In the genomic region with DNA sequence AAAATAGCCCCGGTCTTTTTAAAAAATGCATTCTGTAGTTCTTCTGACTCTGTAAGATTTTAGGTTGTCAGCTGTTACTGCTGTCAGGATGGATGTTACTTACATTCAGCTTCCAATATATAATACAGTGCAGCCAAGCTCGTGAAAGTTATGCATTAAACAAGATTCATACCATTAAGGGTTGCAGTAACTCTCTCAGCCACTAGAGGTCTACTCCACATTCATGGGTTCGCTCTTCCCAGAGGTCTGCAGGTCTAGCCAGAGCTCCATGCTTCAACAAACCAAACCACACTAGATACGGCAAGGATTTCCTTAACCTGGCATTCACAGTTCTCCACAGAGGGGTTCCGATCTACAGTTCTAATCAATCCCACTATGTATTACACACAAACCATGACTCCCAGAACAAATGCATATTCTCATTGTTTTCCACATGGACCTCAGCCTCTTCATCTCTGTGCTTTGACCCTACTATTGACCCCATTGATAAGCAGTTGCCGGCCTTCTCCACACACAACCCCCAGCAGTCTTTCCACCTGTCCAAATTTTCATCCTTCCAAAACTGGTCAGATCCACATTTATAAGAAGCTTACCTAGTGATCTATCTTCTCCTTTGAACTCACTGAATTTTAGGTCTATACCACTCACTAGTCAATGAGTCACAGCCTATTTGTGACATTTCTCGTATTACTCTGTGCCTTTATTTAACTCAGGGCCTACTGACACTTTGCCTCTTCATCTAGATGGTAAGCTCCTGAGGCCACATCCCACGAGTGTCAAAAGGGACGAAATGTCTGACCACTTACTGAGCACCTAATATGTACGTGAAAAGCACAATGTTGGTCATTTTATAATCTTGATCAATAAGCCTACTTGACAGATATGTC, we compare ENCODE assay signal across 8 cellular contexts. TPM values are rescaled to one million over a fixed set of nuclear protein-coding genes. Genes with fewer than 3 reads are reported as not detected.
DNase-seq lines count a peak whose midpoint lies in the region; TF ChIP-seq lines count a peak whose summit lies in the region.

No MANE protein-coding gene starts in this region.

- peaks cover 16% of the 10 kb centered on the region for H3K4me1 ChIP-seq in vagina

- H3K27me3 ChIP-seq in vagina, result no peaks in the 10 kb centered on the region

- intact Hi-C loops in vagina (cut with DNase I), result no loop called here

- DNase-seq in NCI-H748 (lab: John Stamatoyannopoulos, UW; ENCODE audit: unreplicated experiment) (peak; percentile 16), NCI-H748 treated with DMSO at 0.1 percent for 48 hours (lab: John Stamatoyannopoulos, UW) (no peak), HuH-7 (ENCODE audit: low spot score) (peak; percentile 28), iris pigment epithelial cell (ENCODE audit: low read depth) (peak; percentile 50), vagina (ENCODE audit: extremely low spot score in 2 of 2) (no peak), NCI-H128 (lab: John Stamatoyannopoulos, UW; ENCODE audit: unreplicated experiment) (no peak)
- DNase-seq in activated effector memory CD4-positive, alpha-beta T cell treated with Interleukin-2 at 50 U/mL for 16 hours, result no peak

- H3K4me3 ChIP-seq in WI38 (ENCODE audit: low read depth, low read length) (no peak overlapping the region), vagina (no peak overlapping the region)

- H3K27ac ChIP-seq in vagina, result no peak overlapping the region

- H3K9me3 ChIP-seq in vagina, result no peaks in the 10 kb centered on the region

- TF ChIP-seq CTCF in WI38 (IDR thresholded peaks at IDR 0.05; ENCODE audit: low read depth, low read length), result peak; percentile 71
- TF ChIP-seq CTCF in vagina (IDR thresholded peaks at IDR 0.05), result peak in 1 of 3 experiments; percentile 28

- no peaks in the 10 kb centered on the region for H3K36me3 ChIP-seq in vagina

- TF ChIP-seq POLR2A in vagina (IDR thresholded peaks at IDR 0.05), result no peak

RNA-seq across cellular contexts. Expression of gene RORA, which starts 33.7 kb away (rescaled TPM):
- 69.0 TPM for total RNA-seq in vagina

Comparison
In these comparisons a context has a peak if more than half of its experiments do, and no peak if none do; other contexts are left out.
1. DNase-seq: peak in NCI-H748 (single experiment), HuH-7 (single experiment) and iris pigment epithelial cell (single experiment); none in NCI-H748 treated with DMSO at 0.1 percent for 48 hours (single experiment), vagina (0 of 2), NCI-H128 (single experiment) and activated effector memory CD4-positive, alpha-beta T cell treated with Interleukin-2 at 50 U/mL for 16 hours (single experiment).